In the genomic region with DNA sequence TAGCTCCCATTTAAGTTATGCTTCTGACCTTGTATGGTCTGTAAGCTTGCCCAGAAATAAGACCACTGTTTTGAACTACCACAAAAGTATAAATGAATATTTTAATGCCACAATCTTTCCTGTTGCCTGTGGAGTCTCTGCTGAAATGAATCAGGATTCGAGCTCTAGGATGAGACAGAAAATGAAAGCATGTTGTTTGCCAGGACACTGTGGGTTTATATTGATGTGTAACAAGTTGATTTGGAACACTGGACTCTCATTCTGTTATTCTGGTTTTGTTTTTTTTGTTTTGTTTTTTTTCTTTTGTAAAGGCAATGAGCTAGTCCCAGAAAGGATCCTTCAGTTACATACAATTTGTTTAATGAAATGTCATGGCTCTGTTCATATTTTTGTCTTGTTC, we compare ENCODE assay signal across 8 cellular contexts. TPM values are rescaled to one million over a fixed set of nuclear protein-coding genes. Genes with fewer than 3 reads are reported as not detected.
DNase-seq lines count a peak whose midpoint lies in the region; FAIRE-seq and TF ChIP-seq lines count a peak whose summit lies in the region.
"Not testable (repeated sequence)": the region's sequence is repeated elsewhere in the genome, so short reads cannot be mapped to it uniquely, and the experiment has no call there.

No MANE protein-coding gene starts in this region.

- not testable (repeated sequence) for H2AFZ ChIP-seq in PC-9

- H3K4me1 ChIP-seq in A673 (ENCODE audit: insufficient read depth, low read length, poor library complexity, severe bottlenecking); PC-9 (replicated peaks; ENCODE audit: insufficient read depth): not testable (repeated sequence)

- DNase-seq in A673 (ENCODE audit: low spot score); GM12892 (ENCODE audit: insufficient read length); PC-9; activated CD4-positive, alpha-beta memory T cell treated with anti-CD3 and anti-CD28 coated beads for 36 hours; activated naive CD8-positive, alpha-beta T cell treated with anti-CD3 and anti-CD28 coated beads for 36 hours; immature natural killer cell: not testable (repeated sequence)
- DNase-seq in cardiac fibroblast (ENCODE audit: low read depth in 2 of 2): peak; percentile 17 to 42

- peak overlapping the region; percentile 55 for H3K27ac Mint-ChIP-seq in activated CD4-positive, alpha-beta memory T cell treated with anti-CD3 and anti-CD28 coated beads for 36 hours
- peak overlapping the region; percentile 45 for H3K27ac Mint-ChIP-seq in activated naive CD8-positive, alpha-beta T cell treated with anti-CD3 and anti-CD28 coated beads for 36 hours
- H3K27ac Mint-ChIP-seq in immature natural killer cell: peak overlapping the region; percentile 16 to 70 (median 40)
- H3K27ac Mint-ChIP-seq in nephron: peak overlapping the region in 2 of 3 experiments; percentile 37 to 55

- H3F3A ChIP-seq in PC-9 (ENCODE audit: insufficient read depth, low read depth): not testable (repeated sequence)

- H3K27ac ChIP-seq in A673 (ENCODE audit: low read depth, low read length, poor library complexity, severe bottlenecking); PC-9: not testable (repeated sequence)

- peak; percentile 65 for FAIRE-seq in GM12892 (lab: Jason Lieb, UNC)

- not testable (repeated sequence) for TF ChIP-seq CTCF in A673 (conservative IDR thresholded peaks at IDR 0.05; ENCODE audit: low read depth, low read length); PC-9 (conservative IDR thresholded peaks at IDR 0.05); cardiac fibroblast (IDR thresholded peaks at IDR 0.05; ENCODE audit: low read depth, low read length); nephron (IDR thresholded peaks at IDR 0.05; ENCODE audit: unreplicated experiment in 3 of 3)

- intact Hi-C loops in A673 (cut with micrococcal nuclease; ENCODE audit: unreplicated experiment); PC-9 (cut with micrococcal nuclease; ENCODE audit: unreplicated experiment); activated CD4-positive, alpha-beta memory T cell treated with anti-CD3 and anti-CD28 coated beads for 36 hours (cut with micrococcal nuclease): not testable (repeated sequence)

- H3K4me2 ChIP-seq in PC-9: not testable (repeated sequence)

- TF ChIP-seq POLR2A in GM12892 (IDR thresholded peaks at IDR 0.05; ENCODE audit: low read depth, low read length): not testable (repeated sequence)

- H3K4me3 ChIP-seq in A673 (ENCODE audit: low read depth, low read length, poor library complexity, severe bottlenecking); PC-9; cardiac fibroblast (replicated peaks in 1 of 2; ENCODE audit: low read depth in 2 of 2, low read length in 2 of 2): not testable (repeated sequence)

- H3K27me3 ChIP-seq in A673 (replicated peaks; ENCODE audit: insufficient read depth, low read depth, low read length, poor library complexity); PC-9 (ENCODE audit: insufficient read depth, low read depth): not testable (repeated sequence)

- TSS peak; percentile 80 for BruUV-seq in A673 (replicated peaks; lab: Mats Ljungman, UMichigan)
- BruUV-seq in PC-9 (replicated peaks; lab: Mats Ljungman, UMichigan): TSS peak; percentile 9

- not testable (repeated sequence) for H3K79me2 ChIP-seq in PC-9 (ENCODE audit: low read depth)

- H3K9me3 Mint-ChIP-seq in activated CD4-positive, alpha-beta memory T cell treated with anti-CD3 and anti-CD28 coated beads for 36 hours; activated naive CD8-positive, alpha-beta T cell treated with anti-CD3 and anti-CD28 coated beads for 36 hours; immature natural killer cell; nephron: not testable (repeated sequence)

- H3K9me3 ChIP-seq in A673 (ENCODE audit: low read depth, low read length, poor library complexity, severe bottlenecking); PC-9 (ENCODE audit: insufficient read depth, low read depth): not testable (repeated sequence)

- H3K36me3 ChIP-seq in A673 (ENCODE audit: insufficient read depth, low read length, poor library complexity, severe bottlenecking): peaks cover 76% of the 10 kb centered on the region
- H3K36me3 ChIP-seq in PC-9 (ENCODE audit: low read depth): peaks cover 15% of the 10 kb centered on the region; the same call in 1 of the 2 replicates

- POLR2A ChIA-PET in A673 (lab: Charles Lee; ENCODE audit: low non-redundant PET) (interaction anchor here (0.6 kb wide), 1 partner anchor 58 kb away, joined by 3 read pairs; no protein-coding TSS in a partner anchor), PC-9 (lab: Charles Lee; ENCODE audit: unreplicated experiment) (interaction anchor here (0.6 kb wide), 1 partner anchor 192 kb away, joined by 3 read pairs; no protein-coding TSS in a partner anchor)
- POLR2A ChIA-PET in activated CD4-positive, alpha-beta memory T cell treated with anti-CD3 and anti-CD28 coated beads for 36 hours (lab: Charles Lee): interaction anchor here (1.5 kb wide), 1 partner anchor 9 kb away, joined by 4 read pairs; no protein-coding TSS in a partner anchor

- CTCF ChIA-PET in A673 (lab: Charles Lee): interaction anchor here (0.6 kb wide), 1 partner anchor 97 kb away, joined by 3 read pairs; no protein-coding TSS in a partner anchor
- CTCF ChIA-PET in PC-9 (lab: Charles Lee): interaction anchor here (0.6 to 0.9 kb wide), 5 partner anchors 15 to 169 kb away, joined by 3 to 18 read pairs (median 4); no protein-coding TSS in a partner anchor
- CTCF ChIA-PET in activated CD4-positive, alpha-beta memory T cell treated with anti-CD3 and anti-CD28 coated beads for 36 hours (lab: Charles Lee): interaction anchor here (1.1 to 2.0 kb wide), 2 partner anchors 15 to 158 kb away, joined by 4 to 5 read pairs; no protein-coding TSS in a partner anchor

- not testable (repeated sequence) for H3K9me2 ChIP-seq in PC-9 (ENCODE audit: insufficient read depth)

- not testable (repeated sequence) for H3K4me3 Mint-ChIP-seq in activated CD4-positive, alpha-beta memory T cell treated with anti-CD3 and anti-CD28 coated beads for 36 hours; activated naive CD8-positive, alpha-beta T cell treated with anti-CD3 and anti-CD28 coated beads for 36 hours; immature natural killer cell; nephron

- H3K27me3 Mint-ChIP-seq in activated CD4-positive, alpha-beta memory T cell treated with anti-CD3 and anti-CD28 coated beads for 36 hours; activated naive CD8-positive, alpha-beta T cell treated with anti-CD3 and anti-CD28 coated beads for 36 hours; immature natural killer cell (ENCODE audit: low read depth in 3 of 3); nephron (ENCODE audit: low read depth): not testable (repeated sequence)

- peaks cover 58% of the 10 kb centered on the region for H3K36me3 Mint-ChIP-seq in activated CD4-positive, alpha-beta memory T cell treated with anti-CD3 and anti-CD28 coated beads for 36 hours
- H3K36me3 Mint-ChIP-seq in activated naive CD8-positive, alpha-beta T cell treated with anti-CD3 and anti-CD28 coated beads for 36 hours: peaks cover 45% of the 10 kb centered on the region
- peaks cover 31 to 59% (median 47%) of the 10 kb centered on the region in 3 donors for H3K36me3 Mint-ChIP-seq in immature natural killer cell
- H3K36me3 Mint-ChIP-seq in nephron (ENCODE audit: low read depth): peaks cover 80% of the 10 kb centered on the region

- H4K20me1 ChIP-seq in PC-9 (ENCODE audit: insufficient read depth): not testable (repeated sequence)

- H3K4me1 Mint-ChIP-seq in activated CD4-positive, alpha-beta memory T cell treated with anti-CD3 and anti-CD28 coated beads for 36 hours (ENCODE audit: low read depth); activated naive CD8-positive, alpha-beta T cell treated with anti-CD3 and anti-CD28 coated beads for 36 hours: not testable (repeated sequence)
- H3K4me1 Mint-ChIP-seq in immature natural killer cell: peaks cover 13 to 33% of the 10 kb centered on the region in 2 donors
- peaks cover 13% of the 10 kb centered on the region for H3K4me1 Mint-ChIP-seq in nephron

RNA-seq across cellular contexts. Expression of a gene that starts 29.6 kb away (rescaled TPM):
- total RNA-seq in A673 (2021): 185 and 193 TPM in 2 replicates
- 89.8 TPM for polyA plus RNA-seq in GM12892 (2012; ENCODE audit: missing spikeins)
- 111 and 124 TPM in 2 replicates for total RNA-seq in PC-9 (2021)
- 100 to 1,000 TPM; 225 to 227 TPM for total RNA-seq in activated CD4-positive, alpha-beta memory T cell treated with anti-CD3 and anti-CD28 coated beads for 36 hours
- total RNA-seq in activated naive CD8-positive, alpha-beta T cell treated with anti-CD3 and anti-CD28 coated beads for 36 hours: 100 to 1,000 TPM; 294 TPM
- polyA plus RNA-seq in immature natural killer cell: 100 to 1,000 TPM in 2 of 3 donors, 10 to 100 TPM in 1; 41.4 to 266 (median 103) TPM
